Comparison of ENCODE assay signal across 19 cellular contexts in genomic region chr5:151497391-151498002, GRCh38.
"Had no signal": no experiment of that assay in that cellular context is flagged by ENCODE, and none has a peak within 500 bp of the region (broad histone marks: within the 10 kb centered on the region; RNA-seq: fewer than 3 reads in every experiment).

No MANE protein-coding gene starts in this region.

- H3K4me1 ChIP-seq: pancreas had no signal

- H3K36me3 ChIP-seq: heart left ventricle, pancreas, thoracic aorta had no signal

- H3K4me3 ChIP-seq: heart left ventricle, lung, pancreas, thoracic aorta had no signal

- H3K27me3 Mint-ChIP-seq: activated naive CD8-positive, alpha-beta T cell; brain; central memory CD8-positive, alpha-beta T cell had no signal

- H3K9me3 ChIP-seq: pancreas, thoracic aorta had no signal

- H3K27ac ChIP-seq: heart left ventricle, pancreas, thoracic aorta had no signal

- DNase-seq: activated CD4-positive, alpha-beta T cell treated with anti-CD3 and anti-CD28 coated beads, Interleukin-2, amount 50 U/mL, for 1 hour; activated CD8-positive, alpha-beta memory T cell treated with anti-CD3 and anti-CD28 coated beads for 24 hours; activated gamma-delta T cell treated with Interleukin-2 at 50 U/mL for 16 hours; amygdala; cortex of kidney; effector CD4-positive, alpha-beta T cell; heart left ventricle; pancreas; stimulated activated CD4-positive, alpha-beta T cell treated with anti-CD3 and anti-CD28 coated beads, Interleukin-12 subunit alpha, Interleukin-12 subunit beta, amount 100 ng/mL, for 4 hours; stimulated activated CD4-positive, alpha-beta T cell treated with anti-CD3 and anti-CD28 coated beads, Interleukin-2, amount 100 ng/mL, for 24 hours; T-helper 9 cell had no signal

- H3K4me3 Mint-ChIP-seq: activated naive CD8-positive, alpha-beta T cell; brain; central memory CD8-positive, alpha-beta T cell; neural crest cell had no signal

- H3K9me3 Mint-ChIP-seq: brain; central memory CD8-positive, alpha-beta T cell had no signal

- ATAC-seq: activated CD4-positive, CD25-positive, alpha-beta regulatory T cell treated with anti-CD3 and anti-CD28 coated beads, Interleukin-2, amount 50 U/mL, for 24 hours; heart left ventricle; pancreas had no signal

- FAIRE-seq: endothelial cell of umbilical vein, pancreas had no signal

- H3K27ac Mint-ChIP-seq: activated naive CD8-positive, alpha-beta T cell had no signal

- H3K27me3 ChIP-seq: heart left ventricle, pancreas had no signal
